10 cellular contexts compared by ENCODE assay signal in the genomic region with DNA sequence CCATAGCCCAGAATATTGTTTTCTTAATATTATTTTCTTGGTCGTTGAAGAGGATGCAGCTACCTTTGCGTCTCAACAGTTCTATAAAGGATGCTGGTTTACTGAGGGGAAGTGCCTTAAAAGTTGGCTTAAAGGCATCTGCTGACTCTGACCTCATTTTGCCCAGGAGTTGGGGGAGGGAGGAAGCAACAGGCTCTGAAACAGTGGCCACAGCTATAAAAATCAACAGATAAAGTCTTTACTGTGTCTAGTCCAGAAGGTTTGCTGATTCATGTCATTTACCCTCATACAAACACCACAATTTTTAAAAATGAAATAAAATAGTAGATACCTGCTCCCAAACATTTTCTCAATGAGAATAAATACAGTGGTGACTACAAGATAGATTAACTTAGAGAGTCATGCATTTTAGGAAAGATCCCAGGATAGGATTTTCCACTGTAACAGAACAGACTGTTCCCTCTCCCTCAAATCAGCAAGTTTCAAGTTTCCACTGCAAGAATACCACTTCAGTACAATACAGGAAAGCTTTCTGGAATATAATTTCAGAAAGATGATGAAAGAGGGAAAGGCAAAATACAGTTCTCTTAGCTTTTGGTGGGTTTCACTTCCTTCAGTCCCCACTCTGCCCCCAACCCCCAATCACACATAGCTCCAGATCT. TPM values are rescaled to one million over a fixed set of nuclear protein-coding genes. Genes with fewer than 3 reads are reported as not detected.
DNase-seq lines count a peak whose midpoint lies in the region.
"Had no signal": no experiment of that assay in that cellular context is flagged by ENCODE, and none has a peak within 500 bp of the region (broad histone marks: within the 10 kb centered on the region; RNA-seq: fewer than 3 reads in every experiment).

No MANE protein-coding gene starts in this region.

- H3K27me3 ChIP-seq in HAP-1 (ENCODE audit: low read depth), result no peaks in the 10 kb centered on the region
- no peaks in the 10 kb centered on the region for H3K27me3 ChIP-seq in rectal smooth muscle tissue (ENCODE audit: control insufficient read depth, insufficient read depth, low read length)

- peaks cover 27% of the 10 kb centered on the region for H3K4me1 ChIP-seq in HAP-1
- H3K4me1 ChIP-seq in rectal smooth muscle tissue (ENCODE audit: control insufficient read depth, insufficient read depth, low read length), result no peaks in the 10 kb centered on the region

- in situ Hi-C loops in HAP-1 (cut with MboI; ENCODE audit: low sequenced_read_pairs) (no loop called here), ACHN (cut with HindIII; ENCODE audit: low pct_ligation_motif_present, low pct_unique_long_range_greater_than_20kb, low sequenced_read_pairs) (no loop called here)

- no peak for DNase-seq in HAP-1 (ENCODE audit: low spot score in 2 of 2)
- DNase-seq in NCI-H69 (lab: John Stamatoyannopoulos, UW), result peak; percentile 8
- peak; percentile 5 for DNase-seq in dermis blood vessel endothelial cell
- no peak for DNase-seq in ACHN
- DNase-seq in activated CD4-positive, CD25-positive, alpha-beta regulatory T cell (lab: John Stamatoyannopoulos, UW), result no peak
- DNase-seq in stimulated activated CD4-positive, alpha-beta T cell treated with anti-CD3 and anti-CD28 coated beads, Interleukin-2, amount 100 ng/mL, for 24 hours, result no peak
- no peak for DNase-seq in NK-92 (lab: John Stamatoyannopoulos, UW; ENCODE audit: unreplicated experiment)
- DNase-seq: GDM1 had no signal

- H3K4me3 ChIP-seq in HAP-1, result peak overlapping the region; percentile 43
- no peak overlapping the region for H3K4me3 ChIP-seq in rectal smooth muscle tissue (ENCODE audit: low read length)
- H3K4me3 ChIP-seq: skin epidermis had no signal

- no peaks in the 10 kb centered on the region for H3K9me3 ChIP-seq in HAP-1

- no peaks in the 10 kb centered on the region; the same call in 1 of the 2 replicates for H3K36me3 ChIP-seq in HAP-1 (replicated peaks)
- no peaks in the 10 kb centered on the region for H3K36me3 ChIP-seq in rectal smooth muscle tissue (ENCODE audit: control insufficient read depth, insufficient read depth, low read length)

- peak overlapping the region; percentile 43 for H3K27ac ChIP-seq in rectal smooth muscle tissue (ENCODE audit: low read depth, low read length)
- H3K27ac ChIP-seq: skin epidermis had no signal

- no peak overlapping the region for H3K9ac ChIP-seq in rectal smooth muscle tissue (ENCODE audit: low read length)

RNA-seq across cellular contexts. Expression of gene PHKA1, which starts 1.9 kb away (rescaled TPM):
- total RNA-seq in dermis blood vessel endothelial cell, result 9.7 and 11.4 TPM in 2 replicates

Comparison
In these comparisons a context has a peak if more than half of its experiments do, and no peak if none do; other contexts are left out.
1. DNase-seq: peak in NCI-H69 (single experiment) and dermis blood vessel endothelial cell (single experiment); none in HAP-1 (0 of 2), ACHN (single experiment), activated CD4-positive, CD25-positive, alpha-beta regulatory T cell (0 of 4), stimulated activated CD4-positive, alpha-beta T cell treated with anti-CD3 and anti-CD28 coated beads, Interleukin-2, amount 100 ng/mL, for 24 hours (0 of 2) and NK-92 (single experiment).